8 cellular contexts compared by ENCODE assay signal in the genomic region with DNA sequence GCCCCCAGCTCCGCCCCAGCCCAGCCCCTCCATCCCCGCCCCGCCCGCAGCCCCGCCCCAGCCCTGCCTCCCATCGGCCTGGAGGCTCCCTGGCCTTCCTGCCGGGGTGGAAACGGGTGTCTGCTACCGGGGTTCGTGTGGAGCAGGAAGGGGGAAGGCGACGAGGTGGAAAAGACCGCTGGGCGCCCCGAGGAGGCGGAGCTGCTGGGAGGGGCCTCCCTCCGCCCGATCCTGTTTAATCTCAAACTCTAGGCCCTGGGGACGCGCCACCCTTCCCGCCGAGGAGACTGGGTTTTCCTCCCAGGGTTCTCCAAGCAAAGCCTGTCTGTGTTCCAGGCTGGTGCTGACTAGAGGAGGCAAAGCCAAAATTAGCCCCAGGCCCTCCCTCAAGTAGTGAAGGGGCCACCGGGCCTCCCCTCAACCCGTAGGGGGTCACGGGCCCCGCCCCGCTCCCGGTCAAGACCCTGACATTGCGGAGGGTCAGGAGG. TPM values are rescaled to one million over a fixed set of nuclear protein-coding genes. Genes with fewer than 3 reads are reported as not detected.
A peak's percentile ranks its signal among the peaks of the same experiment; 100 is the strongest.
DNase-seq lines count a peak whose midpoint lies in the region; ATAC-seq and TF ChIP-seq lines count a peak whose summit lies in the region.

No MANE protein-coding gene starts in this region.

- peaks cover 6% of the 10 kb centered on the region for H3K9me3 Mint-ChIP-seq in activated naive CD8-positive, alpha-beta T cell (ENCODE audit: low read depth)

- intact Hi-C loops in tibial artery (cut with DNase I; ENCODE audit: low total_unique reads) = no loop called here

- H3K4me3 Mint-ChIP-seq in activated naive CD8-positive, alpha-beta T cell = peak overlapping the region; percentile 80

- H3K27ac ChIP-seq in tibial artery = peak overlapping the region; percentile 92 to 93

- H3K36me3 ChIP-seq in tibial artery = no peaks in the 10 kb centered on the region

- peak; percentile 62 for DNase-seq in G401 (ENCODE audit: low spot score)
- peak; percentile 61 for DNase-seq in SK-N-DZ (ENCODE audit: low spot score)
- DNase-seq in glomerular visceral epithelial cell (ENCODE audit: extremely low spot score) = peak; percentile 88
- DNase-seq in omental fat pad (ENCODE audit: low spot score) = peak; percentile 31
- DNase-seq in tibial artery = peak; percentile 87 to 92
- no peak for DNase-seq in NCI-H2107 (lab: John Stamatoyannopoulos, UW)

- H3K36me3 Mint-ChIP-seq in activated naive CD8-positive, alpha-beta T cell = no peaks in the 10 kb centered on the region

- ATAC-seq in HG03135 (IDR thresholded peaks at IDR 0.05; ENCODE audit: unreplicated experiment) = peak; percentile 45
- ATAC-seq in omental fat pad (ENCODE audit: low FRiP score) = peak; percentile 85

- peaks cover 0 to 17% (median 8%) of the 10 kb centered on the region in 4 donors for H3K4me1 ChIP-seq in tibial artery

- H3K27me3 ChIP-seq in tibial artery = peaks cover 0 to 12% of the 10 kb centered on the region in 2 donors

- TF ChIP-seq CTCF in omental fat pad (IDR thresholded peaks at IDR 0.05) (no peak), tibial artery (IDR thresholded peaks at IDR 0.05) (no peak)

- H3K4me1 Mint-ChIP-seq in activated naive CD8-positive, alpha-beta T cell (ENCODE audit: low read depth) = no peaks in the 10 kb centered on the region

- peak overlapping the region; percentile 61 to 93 for H3K4me3 ChIP-seq in tibial artery

- in situ Hi-C loops in G401 (cut with HindIII; ENCODE audit: low sequenced_read_pairs) = no loop called here

- no peak overlapping the region for H3K27ac Mint-ChIP-seq in activated naive CD8-positive, alpha-beta T cell

- H3K27me3 Mint-ChIP-seq in activated naive CD8-positive, alpha-beta T cell = no peaks in the 10 kb centered on the region

- no peaks in the 10 kb centered on the region for H3K9me3 ChIP-seq in tibial artery

RNA-seq across cellular contexts. Expression of gene TTLL10, which starts 16.2 kb away (rescaled TPM):
- total RNA-seq in G401 (2014; rRNA removed; shearing (Covaris generic)) = not detected in 2 replicates
- polyA plus RNA-seq in SK-N-DZ (2014; cell fraction: cytosol; rRNA removed) = not detected in 2 replicates
- polyA plus RNA-seq in SK-N-DZ (2014; cell fraction: nucleus; rRNA removed) = not detected in 2 replicates
- total RNA-seq in omental fat pad = 1 to 10 TPM in 1 of 4 donors, under 1 TPM in 2, not detected in 1; 0.48 to 1.0 (median 0.95) TPM

RNA-seq across cellular contexts. Expression of gene C1orf159, which starts 41.6 kb away (rescaled TPM):
- 11.9 and 17.1 TPM in 2 replicates for total RNA-seq in G401 (2014; rRNA removed; shearing (Covaris generic))
- polyA plus RNA-seq in SK-N-DZ (2014; cell fraction: cytosol; rRNA removed) = 25.1 and 29.9 TPM in 2 replicates
- polyA plus RNA-seq in SK-N-DZ (2014; cell fraction: nucleus; rRNA removed) = 68.9 and 148 TPM in 2 replicates
- 10 to 100 TPM in 2 of 4 donors, 1 to 10 TPM in 2; 5.6 to 12.0 (median 9.5) TPM for total RNA-seq in omental fat pad

RNA-seq across cellular contexts. Expression of gene TNFRSF18, which starts 48.9 kb away (rescaled TPM):
- total RNA-seq in G401 (2014; rRNA removed; shearing (Covaris generic)) = 1.2 TPM in 1 of 2 replicates, not detected in the other
- polyA plus RNA-seq in SK-N-DZ (2014; cell fraction: cytosol; rRNA removed) = not detected in 2 replicates
- polyA plus RNA-seq in SK-N-DZ (2014; cell fraction: nucleus; rRNA removed) = not detected in 2 replicates
- total RNA-seq in omental fat pad = 1 to 10 TPM in 2 of 4 donors, under 1 TPM in 1, not detected in 1; 0.44 to 2.8 (median 1.7) TPM

RNA-seq across cellular contexts. Expression of gene TNFRSF4, which starts 56.5 kb away (rescaled TPM):
- total RNA-seq in G401 (2014; rRNA removed; shearing (Covaris generic)) = not detected in 2 replicates
- polyA plus RNA-seq in SK-N-DZ (2014; cell fraction: cytosol; rRNA removed) = 0.10 and 0.36 TPM in 2 replicates
- polyA plus RNA-seq in SK-N-DZ (2014; cell fraction: nucleus; rRNA removed) = 2.2 and 2.8 TPM in 2 replicates
- total RNA-seq in omental fat pad = 10 to 100 TPM in 1 of 4 donors, 1 to 10 TPM in 3; 2.4 to 10.7 (median 5.9) TPM
